Comparison of ENCODE assay signal across 28 cellular contexts in the genomic region with DNA sequence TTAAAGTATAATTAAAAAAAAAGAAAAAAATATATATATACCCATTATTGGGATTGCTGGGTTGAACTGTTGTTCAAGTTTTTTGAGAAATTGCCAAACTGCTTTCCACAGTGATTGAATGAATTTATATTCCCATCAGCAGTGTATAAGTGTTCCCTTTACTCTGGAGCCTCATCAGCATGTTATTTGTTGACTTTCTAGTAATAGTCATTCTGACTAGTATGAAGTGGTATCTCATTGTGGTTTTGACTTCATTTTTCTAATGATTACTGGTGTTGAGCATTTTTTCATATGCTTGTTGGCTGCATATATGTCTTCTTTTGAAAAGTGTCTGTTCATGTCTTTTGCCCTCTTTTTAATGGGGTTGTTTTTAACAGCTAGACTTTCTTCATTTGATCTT.
DNase-seq lines count a peak whose midpoint lies in the region; ATAC-seq and TF ChIP-seq lines count a peak whose summit lies in the region.
"Had no signal": no experiment of that assay in that cellular context is flagged by ENCODE, and none has a peak within 500 bp of the region (broad histone marks: within the 10 kb centered on the region; RNA-seq: fewer than 3 reads in every experiment).

No MANE protein-coding gene starts in this region.

- CTCF ChIA-PET in mammary epithelial cell (lab: Charles Lee; ENCODE audit: low non-redundant PET) (no interaction called here), MCF 10A (lab: Yijun Ruan, JAX) (no interaction called here)

- H3K9me3 ChIP-seq in mammary epithelial cell (replicated peaks; ENCODE audit: insufficient read depth, low read length), result no peaks in the 10 kb centered on the region
- no peaks in the 10 kb centered on the region for H3K9me3 ChIP-seq in upper lobe of left lung
- H3K9me3 ChIP-seq: SK-N-SH, vagina had no signal

- H3K27me3 ChIP-seq in mammary epithelial cell (ENCODE audit: insufficient read depth, low read length) (no peaks in the 10 kb centered on the region), upper lobe of left lung (no peaks in the 10 kb centered on the region)
- H3K27me3 ChIP-seq: vagina had no signal

- no peaks in the 10 kb centered on the region for H4K20me1 ChIP-seq in mammary epithelial cell (ENCODE audit: insufficient read depth, low read length)

- no peak overlapping the region for H3K4me2 ChIP-seq in mammary epithelial cell (ENCODE audit: insufficient read depth, low read depth, low read length)
- H3K4me2 ChIP-seq: SK-N-SH had no signal

- intact Hi-C loops in mammary epithelial cell (cut with micrococcal nuclease), result no loop called here
- intact Hi-C loops in MCF 10A (cut with micrococcal nuclease), result no loop called here
- intact Hi-C loops in Right ventricle myocardium inferior (cut with DNase I), result no loop called here

- TF ChIP-seq CTCF in mammary epithelial cell (conservative IDR thresholded peaks at IDR 0.05 in 1 of 2, IDR thresholded peaks at IDR 0.05 in 1 of 2; ENCODE audit: extremely low read depth in 1 of 2, insufficient read depth in 1 of 2, low read depth in 1 of 2, low read length in 2 of 2), result no peak
- no peak for TF ChIP-seq CTCF in MCF 10A (IDR thresholded peaks at IDR 0.05; ENCODE audit: unreplicated experiment)
- TF ChIP-seq CTCF in astrocyte of the spinal cord (IDR thresholded peaks at IDR 0.05; ENCODE audit: low read depth, low read length), result no peak
- no peak for TF ChIP-seq CTCF in fibroblast of the aortic adventitia (IDR thresholded peaks at IDR 0.05; ENCODE audit: insufficient read depth, low read length)
- no peak for TF ChIP-seq CTCF in upper lobe of left lung (IDR thresholded peaks at IDR 0.05)

- POLR2A ChIA-PET in MCF 10A (lab: Yijun Ruan, JAX), result no interaction called here

- H3K4me1 ChIP-seq in mammary epithelial cell (ENCODE audit: insufficient read depth, low read length) (no peaks in the 10 kb centered on the region), upper lobe of left lung (no peaks in the 10 kb centered on the region)
- H3K4me1 ChIP-seq: psoas muscle, vagina had no signal

- in situ Hi-C loops in mammary epithelial cell (cut with MboI; ENCODE audit: low sequenced_read_pairs in 2 of 2), result no loop called here
- in situ Hi-C loops in astrocyte of the spinal cord (cut with HindIII; ENCODE audit: low sequenced_read_pairs), result no loop called here

- no peak overlapping the region for H3K4me3 ChIP-seq in mammary epithelial cell (replicated peaks in 1 of 3; ENCODE audit: insufficient read depth in 1 of 3, low read depth in 2 of 3, low read length in 3 of 3)
- H3K4me3 ChIP-seq in astrocyte of the spinal cord (ENCODE audit: low read depth, low read length), result no peak overlapping the region
- no peak overlapping the region for H3K4me3 ChIP-seq in fibroblast of the aortic adventitia (ENCODE audit: low read depth, low read length)
- no peak overlapping the region for H3K4me3 ChIP-seq in upper lobe of left lung
- H3K4me3 ChIP-seq: psoas muscle, vagina had no signal

- DNase-seq in mammary epithelial cell (peak; percentile 76), MCF 10A (ENCODE audit: unreplicated experiment) (no peak), astrocyte of the spinal cord (ENCODE audit: low read depth, low spot score) (peak; percentile 68), fibroblast of the aortic adventitia (ENCODE audit: low read depth) (peak; percentile 20), Right ventricle myocardium inferior (ENCODE audit: missing footprints) (no peak), upper lobe of left lung (no peak), OCI-M1 (lab: John Stamatoyannopoulos, UW) (no peak)
- DNase-seq in stimulated activated naive CD8-positive, alpha-beta T cell treated with anti-CD3 and anti-CD28 coated beads, Interleukin-15, amount 100 ng/mL, for 72 hours, result no peak
- DNase-seq: activated CD4-positive, alpha-beta memory T cell treated with anti-CD3 and anti-CD28 coated beads for 36 hours; activated CD4-positive, CD25-positive, alpha-beta regulatory T cell treated with anti-CD3 and anti-CD28 coated beads, Interleukin-2, amount 50 U/mL, for 72 hours; activated CD8-positive, alpha-beta memory T cell treated with anti-CD3 and anti-CD28 coated beads, Interleukin-2, amount 50 U/mL, for 48 hours; activated naive CD4-positive, alpha-beta T cell treated with anti-CD3 and anti-CD28 coated beads, Interleukin-2, amount 50 U/mL, for 16 hours; CD4-positive, CD25-positive, alpha-beta regulatory T cell; central memory CD4-positive, alpha-beta T cell; islet precursor cell; left ventricle myocardium superior; naive thymus-derived CD4-positive, alpha-beta T cell; NCI-H2081; NCI-H2227 treated with DMSO at 0.1 percent for 48 hours; psoas muscle; SK-N-SH; stimulated activated naive CD8-positive, alpha-beta T cell treated with anti-CD3 and anti-CD28 coated beads, Interleukin-15, Interleukin-2, amounts not matched to agents 100 U/mL and 50 U/mL, for 24 hours; T-helper 17 cell had no signal

- no peak overlapping the region for H2AFZ ChIP-seq in mammary epithelial cell (ENCODE audit: low read depth, low read length)

- no peak for TF ChIP-seq EP300 in upper lobe of left lung (IDR thresholded peaks at IDR 0.05)

- BruUV-seq in mammary epithelial cell (replicated peaks; lab: Mats Ljungman, UMichigan) (TSS peak; percentile 83), MCF 10A (replicated peaks; lab: Mats Ljungman, UMichigan) (no TSS peak)

- peaks cover 9% of the 10 kb centered on the region for H3K9me3 Mint-ChIP-seq in MCF 10A (ENCODE audit: unreplicated experiment)
- H3K9me3 Mint-ChIP-seq in stimulated activated naive CD8-positive, alpha-beta T cell treated with anti-CD3 and anti-CD28 coated beads, Interleukin-15, amount 100 ng/mL, for 72 hours, result peaks cover 0 to 10% of the 10 kb centered on the region in 2 donors
- H3K9me3 Mint-ChIP-seq: activated CD4-positive, alpha-beta memory T cell treated with anti-CD3 and anti-CD28 coated beads for 36 hours had no signal

- H3K27ac ChIP-seq in mammary epithelial cell (ENCODE audit: insufficient read depth, low read depth, low read length) (no peak overlapping the region), upper lobe of left lung (no peak overlapping the region)
- H3K27ac ChIP-seq: 22Rv1, psoas muscle, RWPE1, vagina had no signal

- no peak overlapping the region for H3K9ac ChIP-seq in mammary epithelial cell (ENCODE audit: insufficient read depth, low read length)
- H3K9ac ChIP-seq: SK-N-SH had no signal

- H3K27ac Mint-ChIP-seq in MCF 10A (ENCODE audit: low read depth, unreplicated experiment), result no peak overlapping the region
- H3K27ac Mint-ChIP-seq in stimulated activated naive CD8-positive, alpha-beta T cell treated with anti-CD3 and anti-CD28 coated beads, Interleukin-15, amount 100 ng/mL, for 72 hours, result no peak overlapping the region
- H3K27ac Mint-ChIP-seq: activated CD4-positive, alpha-beta memory T cell treated with anti-CD3 and anti-CD28 coated beads for 36 hours; CD4-positive, CD25-positive, alpha-beta regulatory T cell; IgD-negative memory B cell; mesothelial cell of epicardium; naive thymus-derived CD4-positive, alpha-beta T cell; T-helper 17 cell had no signal

- H3K79me2 ChIP-seq in mammary epithelial cell (ENCODE audit: insufficient read depth, low read length), result no peaks in the 10 kb centered on the region

- H3K36me3 ChIP-seq in mammary epithelial cell (ENCODE audit: insufficient read depth, low read length), result no peaks in the 10 kb centered on the region
- H3K36me3 ChIP-seq in upper lobe of left lung, result no peaks in the 10 kb centered on the region
- H3K36me3 ChIP-seq: vagina had no signal

- H3K36me3 Mint-ChIP-seq in MCF 10A (ENCODE audit: insufficient read depth, unreplicated experiment), result no peaks in the 10 kb centered on the region
- H3K36me3 Mint-ChIP-seq: activated CD4-positive, alpha-beta memory T cell treated with anti-CD3 and anti-CD28 coated beads for 36 hours; CD4-positive, CD25-positive, alpha-beta regulatory T cell; IgD-negative memory B cell; naive thymus-derived CD4-positive, alpha-beta T cell had no signal

- H3K4me1 Mint-ChIP-seq in MCF 10A (ENCODE audit: insufficient read depth, unreplicated experiment), result no peaks in the 10 kb centered on the region
- no peaks in the 10 kb centered on the region for H3K4me1 Mint-ChIP-seq in stimulated activated naive CD8-positive, alpha-beta T cell treated with anti-CD3 and anti-CD28 coated beads, Interleukin-15, amount 100 ng/mL, for 72 hours
- H3K4me1 Mint-ChIP-seq: CD4-positive, CD25-positive, alpha-beta regulatory T cell; mesothelial cell of epicardium; naive thymus-derived CD4-positive, alpha-beta T cell; T-helper 17 cell had no signal

- no peak for TF ChIP-seq POLR2A in upper lobe of left lung (IDR thresholded peaks at IDR 0.05)

- ATAC-seq in Right ventricle myocardium inferior (no peak), upper lobe of left lung (ENCODE audit: low FRiP score in 2 of 2) (no peak)
- no peak for ATAC-seq in stimulated activated naive CD8-positive, alpha-beta T cell treated with anti-CD3 and anti-CD28 coated beads, Interleukin-15, amount 100 ng/mL, for 72 hours
- ATAC-seq: left ventricle myocardium superior; naive thymus-derived CD4-positive, alpha-beta T cell; psoas muscle; stimulated activated naive CD8-positive, alpha-beta T cell treated with anti-CD3 and anti-CD28 coated beads, Interleukin-15, Interleukin-2, amounts not matched to agents 100 U/mL and 50 U/mL, for 24 hours; T-helper 17 cell had no signal

- no peaks in the 10 kb centered on the region for H3K27me3 Mint-ChIP-seq in MCF 10A (ENCODE audit: insufficient read depth, unreplicated experiment)
- H3K27me3 Mint-ChIP-seq in stimulated activated naive CD8-positive, alpha-beta T cell treated with anti-CD3 and anti-CD28 coated beads, Interleukin-15, amount 100 ng/mL, for 72 hours, result peaks cover 10% of the 10 kb centered on the region
- H3K27me3 Mint-ChIP-seq: activated CD4-positive, alpha-beta memory T cell treated with anti-CD3 and anti-CD28 coated beads for 36 hours; CD4-positive, CD25-positive, alpha-beta regulatory T cell; T-helper 17 cell had no signal

- H3K4me3 Mint-ChIP-seq in MCF 10A (ENCODE audit: unreplicated experiment), result no peak overlapping the region
- H3K4me3 Mint-ChIP-seq in stimulated activated naive CD8-positive, alpha-beta T cell treated with anti-CD3 and anti-CD28 coated beads, Interleukin-15, amount 100 ng/mL, for 72 hours, result no peak overlapping the region
- H3K4me3 Mint-ChIP-seq: activated CD4-positive, alpha-beta memory T cell treated with anti-CD3 and anti-CD28 coated beads for 36 hours; CD4-positive, CD25-positive, alpha-beta regulatory T cell; IgD-negative memory B cell; mesothelial cell of epicardium; naive thymus-derived CD4-positive, alpha-beta T cell; T-helper 17 cell had no signal

- dilution Hi-C loops in mammary epithelial cell (cut with HindIII; ENCODE audit: low sequenced_read_pairs), result no loop called here

Comparison
In these comparisons a context has a peak if more than half of its experiments do, and no peak if none do; other contexts are left out.
1. DNase-seq: peak in mammary epithelial cell (single experiment), astrocyte of the spinal cord (single experiment) and fibroblast of the aortic adventitia (single experiment); none in MCF 10A (single experiment), Right ventricle myocardium inferior (single experiment), upper lobe of left lung (0 of 2), stimulated activated naive CD8-positive, alpha-beta T cell treated with anti-CD3 and anti-CD28 coated beads, Interleukin-15, amount 100 ng/mL, for 72 hours (0 of 2) and OCI-M1 (single experiment).